Comparison of ENCODE assay signal across 8 cellular contexts in genomic region chr6:30915591-30915946, GRCh38. TPM values are rescaled to one million over a fixed set of nuclear protein-coding genes. Genes with fewer than 3 reads are reported as not detected.
A peak's percentile ranks its signal among the peaks of the same experiment; 100 is the strongest.
DNase-seq lines count a peak whose midpoint lies in the region; FAIRE-seq and TF ChIP-seq lines count a peak whose summit lies in the region.

No MANE protein-coding gene starts in this region.

- H3K79me2 ChIP-seq in osteoblast (ENCODE audit: insufficient read depth, low read length): no peaks in the 10 kb centered on the region

- no peaks in the 10 kb centered on the region for H4K20me1 ChIP-seq in osteoblast (ENCODE audit: insufficient read depth, low read length)

- no peak overlapping the region for H3K4me2 ChIP-seq in osteoblast (ENCODE audit: insufficient read depth, low read length)

- DNase-seq in AG20443 (ENCODE audit: low spot score) (peak; percentile 86), NCI-H226 (peak; percentile 10), frontal cortex (ENCODE audit: low spot score in 2 of 2) (peak; percentile 80 to 81), osteoblast (ENCODE audit: insufficient read length, low spot score, missing footprints) (peak; percentile 98), T-helper 9 cell (no peak), OCI-M2 (lab: John Stamatoyannopoulos, UW; ENCODE audit: unreplicated experiment) (no peak)
- DNase-seq in activated T-cell treated with anti-CD3 and anti-CD28 coated beads, Interleukin-2, amount 50 U/mL, for 48 hours: peak; percentile 21 to 33

- FAIRE-seq in frontal cortex (lab: Jason Lieb, UNC): no peak

- peak overlapping the region; percentile 15 for H3K27ac ChIP-seq in osteoblast (ENCODE audit: low read depth, low read length)

- peak; percentile 68 for TF ChIP-seq CTCF in GM12874 (IDR thresholded peaks at IDR 0.05; ENCODE audit: insufficient read depth, low read depth, low read length)
- TF ChIP-seq CTCF in osteoblast (IDR thresholded peaks at IDR 0.05; ENCODE audit: extremely low read depth, low read depth, low read length): peak; percentile 72

- no peaks in the 10 kb centered on the region for H3K27me3 ChIP-seq in osteoblast (ENCODE audit: insufficient read depth, low read length)

- H3K4me3 ChIP-seq in osteoblast (ENCODE audit: insufficient read depth, low read length): no peak overlapping the region

- H3K36me3 ChIP-seq in osteoblast (ENCODE audit: insufficient read depth, low read length): peaks cover 56% of the 10 kb centered on the region

- peak overlapping the region; percentile 42 for H2AFZ ChIP-seq in osteoblast (ENCODE audit: low read length)

- H3K4me1 ChIP-seq in osteoblast (ENCODE audit: insufficient read depth, low read length): peaks cover 19% of the 10 kb centered on the region

- no peaks in the 10 kb centered on the region for H3K9me3 ChIP-seq in osteoblast (ENCODE audit: low read depth, low read length)

RNA-seq across cellular contexts. Expression of gene VARS2, which starts 1.5 kb away (rescaled TPM):
- 22.4 TPM for total RNA-seq in frontal cortex
- total RNA-seq in osteoblast: 14.5 and 15.6 TPM in 2 replicates

RNA-seq across cellular contexts. Expression of gene GTF2H4, which starts 7.6 kb away (rescaled TPM):
- total RNA-seq in frontal cortex (15.5 TPM), osteoblast (8.8 and 10.9 TPM in 2 replicates)

RNA-seq across cellular contexts. Expression of gene SFTA2, which starts 16.4 kb away (rescaled TPM):
- not detected for total RNA-seq in frontal cortex
- total RNA-seq in osteoblast: not detected in 2 replicates

RNA-seq across cellular contexts. Expression of gene MUCL3, which starts 25.2 kb away (rescaled TPM):
- not detected for total RNA-seq in frontal cortex
- total RNA-seq in osteoblast: not detected in 2 replicates

RNA-seq across cellular contexts. Expression of gene DDR1, which starts 31.2 kb away (rescaled TPM):
- 106 TPM for total RNA-seq in frontal cortex
- total RNA-seq in osteoblast: 13.0 and 22.4 TPM in 2 replicates

Comparison
In these comparisons a context has a peak if more than half of its experiments do, and no peak if none do; other contexts are left out.
1. DNase-seq: peak in AG20443 (single experiment), NCI-H226 (single experiment), activated T-cell treated with anti-CD3 and anti-CD28 coated beads, Interleukin-2, amount 50 U/mL, for 48 hours (2 of 2), frontal cortex (2 of 2) and osteoblast (single experiment); none in T-helper 9 cell (single experiment) and OCI-M2 (single experiment).